Comparison of ENCODE assay signal across 11 cellular contexts in genomic region chr21:35084869-35085268, GRCh38. TPM values are rescaled to one million over a fixed set of nuclear protein-coding genes. Genes with fewer than 3 reads are reported as not detected.
DNase-seq lines count a peak whose midpoint lies in the region; ATAC-seq and TF ChIP-seq lines count a peak whose summit lies in the region.
"Had no signal": no experiment of that assay in that cellular context is flagged by ENCODE, and none has a peak within 500 bp of the region (broad histone marks: within the 10 kb centered on the region; RNA-seq: fewer than 3 reads in every experiment).

No MANE protein-coding gene starts in this region.

- H3K4me3 ChIP-seq in RWPE2 (ENCODE audit: severe bottlenecking) (no peak overlapping the region), retinal pigment epithelial cell (ENCODE audit: low read length) (no peak overlapping the region)
- no peak overlapping the region for H3K4me3 ChIP-seq in CD4-positive, alpha-beta memory T cell (ENCODE audit: low read length in 2 of 2)
- H3K4me3 ChIP-seq: Peyer's patch had no signal

- no peaks in the 10 kb centered on the region for H3K9me3 ChIP-seq in RWPE2 (ENCODE audit: severe bottlenecking)
- H3K9me3 ChIP-seq in CD4-positive, alpha-beta memory T cell (ENCODE audit: control insufficient read depth in 1 of 2, low read length in 2 of 2) = no peaks in the 10 kb centered on the region
- H3K9me3 ChIP-seq: Peyer's patch had no signal

- H3K27me3 Mint-ChIP-seq in activated T-helper 1 cell treated with anti-CD3 and anti-CD28 coated beads, Interleukin-12 subunit alpha, Interleukin-12 subunit beta, Interleukin-2, Interleukin-4 antibody, amounts not matched to agents 30 ng/mL and 10 ng/mL and 1 ng/mL, durations not matched to agents 14 hours and 24 hours and 36 hours (ENCODE audit: insufficient read depth) = peaks cover 2% of the 10 kb centered on the region
- H3K27me3 Mint-ChIP-seq in CD4-positive, alpha-beta memory T cell = no peaks in the 10 kb centered on the region

- no peak overlapping the region for H3K4me3 Mint-ChIP-seq in activated T-helper 1 cell treated with anti-CD3 and anti-CD28 coated beads, Interleukin-12 subunit alpha, Interleukin-12 subunit beta, Interleukin-2, Interleukin-4 antibody, amounts not matched to agents 30 ng/mL and 10 ng/mL and 1 ng/mL, durations not matched to agents 14 hours and 24 hours and 36 hours
- no peak overlapping the region for H3K4me3 Mint-ChIP-seq in CD4-positive, alpha-beta memory T cell

- DNase-seq in ELR (ENCODE audit: low read depth) (peak; percentile 94), RWPE2 (ENCODE audit: low spot score) (no peak), fibroblast of gingiva (ENCODE audit: low read depth) (peak; percentile 85), retinal pigment epithelial cell (ENCODE audit: low read depth) (peak; percentile 33), SHP77 (lab: John Stamatoyannopoulos, UW) (no peak)
- DNase-seq in activated T-helper 1 cell treated with anti-CD3 and anti-CD28 coated beads, Interleukin-12 subunit alpha, Interleukin-12 subunit beta, Interleukin-2, Interleukin-4 antibody, amounts not matched to agents 30 ng/mL and 10 ng/mL and 1 ng/mL, durations not matched to agents 14 hours and 24 hours and 36 hours (ENCODE audit: low spot score) = no peak
- DNase-seq in CD4-positive, alpha-beta memory T cell = no peak
- DNase-seq: DMS 273 treated with DMSO at 0.1 percent for 48 hours; effector memory CD4-positive, alpha-beta T cell; Peyer's patch had no signal

- no peaks in the 10 kb centered on the region for H3K27me3 ChIP-seq in RWPE2 (ENCODE audit: insufficient read depth, poor library complexity, severe bottlenecking)
- no peaks in the 10 kb centered on the region for H3K27me3 ChIP-seq in CD4-positive, alpha-beta memory T cell (ENCODE audit: insufficient read depth, low read length)
- H3K27me3 ChIP-seq: Peyer's patch had no signal

- peak overlapping the region; percentile 95 for H3K27ac ChIP-seq in RWPE2 (ENCODE audit: poor library complexity, severe bottlenecking)
- no peak overlapping the region for H3K27ac ChIP-seq in CD4-positive, alpha-beta memory T cell (ENCODE audit: low read depth, low read length)
- H3K27ac ChIP-seq: Peyer's patch had no signal

- TF ChIP-seq CTCF in RWPE2 (IDR thresholded peaks at IDR 0.05; ENCODE audit: poor library complexity, severe bottlenecking) = no peak
- TF ChIP-seq CTCF in retinal pigment epithelial cell (conservative IDR thresholded peaks at IDR 0.05; ENCODE audit: low read depth, low read length) = no peak

- H3K36me3 Mint-ChIP-seq in activated T-helper 1 cell treated with anti-CD3 and anti-CD28 coated beads, Interleukin-12 subunit alpha, Interleukin-12 subunit beta, Interleukin-2, Interleukin-4 antibody, amounts not matched to agents 30 ng/mL and 10 ng/mL and 1 ng/mL, durations not matched to agents 14 hours and 24 hours and 36 hours (ENCODE audit: low read depth) = peaks cover 2% of the 10 kb centered on the region
- H3K36me3 Mint-ChIP-seq in CD4-positive, alpha-beta memory T cell = no peaks in the 10 kb centered on the region

- POLR2A ChIA-PET in CD4-positive, alpha-beta memory T cell (lab: Charles Lee; ENCODE audit: partially characterized antibody) = no interaction called here

- CTCF ChIA-PET in CD4-positive, alpha-beta memory T cell (lab: Charles Lee; ENCODE audit: partially characterized antibody) = no interaction called here

- peaks cover 16% of the 10 kb centered on the region for H3K9me3 Mint-ChIP-seq in activated T-helper 1 cell treated with anti-CD3 and anti-CD28 coated beads, Interleukin-12 subunit alpha, Interleukin-12 subunit beta, Interleukin-2, Interleukin-4 antibody, amounts not matched to agents 30 ng/mL and 10 ng/mL and 1 ng/mL, durations not matched to agents 14 hours and 24 hours and 36 hours
- H3K9me3 Mint-ChIP-seq in CD4-positive, alpha-beta memory T cell = peaks cover 0 to 2% (median 0%) of the 10 kb centered on the region in 8 donors

- ATAC-seq in RWPE2 (ENCODE audit: low read depth) (peak; percentile 88), GM21737 (IDR thresholded peaks at IDR 0.05; ENCODE audit: unreplicated experiment) (no peak)

- H3K4me1 Mint-ChIP-seq in activated T-helper 1 cell treated with anti-CD3 and anti-CD28 coated beads, Interleukin-12 subunit alpha, Interleukin-12 subunit beta, Interleukin-2, Interleukin-4 antibody, amounts not matched to agents 30 ng/mL and 10 ng/mL and 1 ng/mL, durations not matched to agents 14 hours and 24 hours and 36 hours (ENCODE audit: low read depth) = peaks cover 31% of the 10 kb centered on the region
- peaks cover 0 to 4% (median 1%) of the 10 kb centered on the region in 4 donors for H3K4me1 Mint-ChIP-seq in CD4-positive, alpha-beta memory T cell

- H3K4me1 ChIP-seq in RWPE2 (ENCODE audit: insufficient read depth, poor library complexity, severe bottlenecking) = peaks cover 27% of the 10 kb centered on the region
- H3K4me1 ChIP-seq in CD4-positive, alpha-beta memory T cell (ENCODE audit: insufficient read depth, low read length) = no peaks in the 10 kb centered on the region
- H3K4me1 ChIP-seq: Peyer's patch had no signal

- intact Hi-C loops in activated T-helper 1 cell treated with anti-CD3 and anti-CD28 coated beads, Interleukin-12 subunit alpha, Interleukin-12 subunit beta, Interleukin-2, Interleukin-4 antibody, amounts not matched to agents 30 ng/mL and 10 ng/mL and 1 ng/mL, durations not matched to agents 14 hours and 24 hours and 36 hours (cut with micrococcal nuclease) = no loop called here
- intact Hi-C loops in CD4-positive, alpha-beta memory T cell (cut with micrococcal nuclease) = no loop called here

- H3K36me3 ChIP-seq in RWPE2 (ENCODE audit: low read depth) = no peaks in the 10 kb centered on the region
- no peaks in the 10 kb centered on the region for H3K36me3 ChIP-seq in CD4-positive, alpha-beta memory T cell (ENCODE audit: insufficient read depth, low read length)
- H3K36me3 ChIP-seq: Peyer's patch had no signal

- no peak overlapping the region for H3K27ac Mint-ChIP-seq in activated T-helper 1 cell treated with anti-CD3 and anti-CD28 coated beads, Interleukin-12 subunit alpha, Interleukin-12 subunit beta, Interleukin-2, Interleukin-4 antibody, amounts not matched to agents 30 ng/mL and 10 ng/mL and 1 ng/mL, durations not matched to agents 14 hours and 24 hours and 36 hours
- no peak overlapping the region for H3K27ac Mint-ChIP-seq in CD4-positive, alpha-beta memory T cell

RNA-seq across cellular contexts. Expression of gene RUNX1, which starts 35.8 kb away (rescaled TPM):
- total RNA-seq in activated T-helper 1 cell treated with anti-CD3 and anti-CD28 coated beads, Interleukin-12 subunit alpha, Interleukin-12 subunit beta, Interleukin-2, Interleukin-4 antibody, amounts not matched to agents 30 ng/mL and 10 ng/mL and 1 ng/mL, durations not matched to agents 14 hours and 24 hours and 36 hours = 112 and 116 TPM in 2 replicates
- 10 to 100 TPM; 86.1 to 96.3 TPM for total RNA-seq in CD4-positive, alpha-beta memory T cell
- polyA plus RNA-seq in CD4-positive, alpha-beta memory T cell = 10 to 100 TPM in 1 of 2 donors, 1 to 10 TPM in 1; 6.0 to 26.7 TPM

Comparison
In these comparisons a context has a peak if more than half of its experiments do, and no peak if none do; other contexts are left out.
1. DNase-seq: peak in ELR (single experiment), fibroblast of gingiva (single experiment) and retinal pigment epithelial cell (single experiment); none in RWPE2 (single experiment), activated T-helper 1 cell treated with anti-CD3 and anti-CD28 coated beads, Interleukin-12 subunit alpha, Interleukin-12 subunit beta, Interleukin-2, Interleukin-4 antibody, amounts not matched to agents 30 ng/mL and 10 ng/mL and 1 ng/mL, durations not matched to agents 14 hours and 24 hours and 36 hours (single experiment), SHP77 (0 of 2) and CD4-positive, alpha-beta memory T cell (0 of 5).